25 cellular contexts compared by ENCODE assay signal in the genomic region with DNA sequence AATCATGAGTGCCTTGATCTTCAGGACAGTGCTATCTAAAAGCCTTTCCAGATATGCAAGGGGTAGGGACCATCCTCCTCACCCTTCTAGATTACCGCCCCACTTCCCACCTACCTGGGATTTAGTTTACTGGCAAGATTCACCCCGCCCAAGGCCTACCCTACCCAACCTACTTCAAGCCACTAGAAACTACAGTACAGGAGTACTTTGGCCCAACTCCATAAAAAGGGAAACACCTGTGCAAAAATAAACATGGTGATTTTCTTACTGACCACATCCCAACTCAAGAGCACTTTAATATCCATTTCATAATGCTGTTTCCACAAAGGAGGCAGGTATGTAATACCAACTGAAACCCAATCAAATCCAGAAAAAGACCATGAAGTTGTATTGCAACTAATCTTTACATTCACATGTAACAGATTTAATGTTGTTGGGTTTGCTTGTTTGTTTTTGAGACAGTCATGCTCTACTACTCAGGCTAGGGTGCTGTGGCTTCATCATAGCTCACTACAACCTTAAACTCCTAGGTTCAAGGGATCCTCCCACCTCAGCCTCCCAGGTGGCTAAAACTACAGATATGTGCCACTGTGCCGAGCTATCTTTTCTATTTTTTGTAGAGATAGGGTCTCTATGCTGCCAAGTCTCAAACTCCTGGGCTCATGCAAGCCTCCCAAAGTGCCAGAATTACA. TPM values are rescaled to one million over a fixed set of nuclear protein-coding genes. Genes with fewer than 3 reads are reported as not detected.
DNase-seq lines count a peak whose midpoint lies in the region; ATAC-seq and TF ChIP-seq lines count a peak whose summit lies in the region.
"Had no signal": no experiment of that assay in that cellular context is flagged by ENCODE, and none has a peak within 500 bp of the region (broad histone marks: within the 10 kb centered on the region; RNA-seq: fewer than 3 reads in every experiment).

No MANE protein-coding gene starts in this region.

- intact Hi-C loops in left colon (cut with DNase I, micrococcal nuclease) (no loop called here), uterus (cut with DNase I; ENCODE audit: low total_unique reads) (no loop called here)

- DNase-seq in DMS153 (lab: John Stamatoyannopoulos, UW) (peak; percentile 88), NCI-H1105 (lab: John Stamatoyannopoulos, UW) (peak; percentile 56), NCI-H2196 (lab: John Stamatoyannopoulos, UW; ENCODE audit: unreplicated experiment) (peak; percentile 83), left colon (peak in 1 of 2 donors; percentile 32), uterus (no peak)
- DNase-seq in stimulated activated CD4-positive, alpha-beta T cell treated with anti-CD3 and anti-CD28 coated beads, Interleukin-4, amount 100 ng/mL, for 1 hour = no peak
- DNase-seq in stimulated activated naive CD8-positive, alpha-beta T cell treated with anti-CD3 and anti-CD28 coated beads, Interleukin-15, amount 100 ng/mL, for 72 hours = no peak
- DNase-seq: activated CD8-positive, alpha-beta T cell treated with anti-CD3 and anti-CD28 coated beads for 36 hours; activated naive CD8-positive, alpha-beta T cell treated with anti-CD3 and anti-CD28 coated beads for 36 hours; COR-L47; cortex of kidney; foreskin keratinocyte; GM23248; heart left ventricle; Kasumi-1; NCI-H1694 treated with DMSO at 0.1 percent for 48 hours; NCI-H524 treated with DMSO at 0.1 percent for 48 hours; right lobe of liver; RPMI8226; stimulated activated CD4-positive, alpha-beta T cell treated with anti-CD3 and anti-CD28 coated beads, Interleukin-2, amount 100 ng/mL, for 48 hours had no signal

- H3K27me3 ChIP-seq in uterus = no peaks in the 10 kb centered on the region
- H3K27me3 ChIP-seq: ascending aorta, esophagus muscularis mucosa, foreskin keratinocyte, heart left ventricle, right lobe of liver had no signal

- H3K4me1 Mint-ChIP-seq in stimulated activated naive CD8-positive, alpha-beta T cell treated with anti-CD3 and anti-CD28 coated beads, Interleukin-15, amount 100 ng/mL, for 72 hours = peaks cover 38% of the 10 kb centered on the region

- H3K9me3 ChIP-seq in uterus = no peaks in the 10 kb centered on the region
- H3K9me3 ChIP-seq: ascending aorta, esophagus muscularis mucosa, heart left ventricle, right lobe of liver had no signal

- no peak overlapping the region for H3K4me3 ChIP-seq in uterus
- H3K4me3 ChIP-seq: ascending aorta, esophagus muscularis mucosa, GM23248, heart left ventricle, right lobe of liver had no signal

- H3K4me1 ChIP-seq in uterus = peaks cover 0 to 4% of the 10 kb centered on the region in 2 donors
- H3K4me1 ChIP-seq: ascending aorta, right lobe of liver had no signal

- H3K27ac ChIP-seq in uterus = no peak overlapping the region
- H3K27ac ChIP-seq: ascending aorta, esophagus muscularis mucosa, foreskin keratinocyte, GM23248, heart left ventricle, right lobe of liver had no signal

- H3K9me3 Mint-ChIP-seq in stimulated activated naive CD8-positive, alpha-beta T cell treated with anti-CD3 and anti-CD28 coated beads, Interleukin-15, amount 100 ng/mL, for 72 hours = no peaks in the 10 kb centered on the region
- H3K9me3 Mint-ChIP-seq: activated CD8-positive, alpha-beta T cell treated with anti-CD3 and anti-CD28 coated beads for 36 hours; activated naive CD8-positive, alpha-beta T cell treated with anti-CD3 and anti-CD28 coated beads for 36 hours; activated T-helper 2 cell treated with anti-CD3 and anti-CD28 coated beads, Interferon-gamma antibody, Interleukin-2, Interleukin-4, amounts not matched to agents 10 μg/mL and 5 μg/mL and 100 μg/mL, durations not matched to agents 14 hours and 24 hours and 36 hours had no signal

- H3K36me3 ChIP-seq in uterus = no peaks in the 10 kb centered on the region
- H3K36me3 ChIP-seq: ascending aorta, esophagus muscularis mucosa, heart left ventricle, right lobe of liver had no signal

- no peak for TF ChIP-seq CTCF in uterus (IDR thresholded peaks at IDR 0.05)

- H3K4me3 Mint-ChIP-seq in stimulated activated naive CD8-positive, alpha-beta T cell treated with anti-CD3 and anti-CD28 coated beads, Interleukin-15, amount 100 ng/mL, for 72 hours = no peak overlapping the region
- H3K4me3 Mint-ChIP-seq: activated CD8-positive, alpha-beta T cell treated with anti-CD3 and anti-CD28 coated beads for 36 hours; activated naive CD8-positive, alpha-beta T cell treated with anti-CD3 and anti-CD28 coated beads for 36 hours had no signal

- H3K27ac Mint-ChIP-seq in stimulated activated naive CD8-positive, alpha-beta T cell treated with anti-CD3 and anti-CD28 coated beads, Interleukin-15, amount 100 ng/mL, for 72 hours = no peak overlapping the region
- H3K27ac Mint-ChIP-seq: activated CD8-positive, alpha-beta T cell treated with anti-CD3 and anti-CD28 coated beads for 36 hours; activated naive CD8-positive, alpha-beta T cell treated with anti-CD3 and anti-CD28 coated beads for 36 hours; activated T-helper 2 cell treated with anti-CD3 and anti-CD28 coated beads, Interferon-gamma antibody, Interleukin-2, Interleukin-4, amounts not matched to agents 10 μg/mL and 5 μg/mL and 100 μg/mL, durations not matched to agents 14 hours and 24 hours and 36 hours had no signal

- TF ChIP-seq POLR2A in uterus (IDR thresholded peaks at IDR 0.05) = no peak

- H3K27me3 Mint-ChIP-seq in stimulated activated naive CD8-positive, alpha-beta T cell treated with anti-CD3 and anti-CD28 coated beads, Interleukin-15, amount 100 ng/mL, for 72 hours = no peaks in the 10 kb centered on the region
- H3K27me3 Mint-ChIP-seq: activated CD8-positive, alpha-beta T cell treated with anti-CD3 and anti-CD28 coated beads for 36 hours; activated naive CD8-positive, alpha-beta T cell treated with anti-CD3 and anti-CD28 coated beads for 36 hours had no signal

- ATAC-seq in left colon = peak; percentile 97
- ATAC-seq in GM21717 (IDR thresholded peaks at IDR 0.05; ENCODE audit: unreplicated experiment) = no peak
- ATAC-seq in stimulated activated naive CD8-positive, alpha-beta T cell treated with anti-CD3 and anti-CD28 coated beads, Interleukin-15, amount 100 ng/mL, for 72 hours = no peak
- ATAC-seq: activated CD4-positive, CD25-positive, alpha-beta regulatory T cell treated with anti-CD3 and anti-CD28 coated beads, Interleukin-2, amount 50 U/mL, for 24 hours; activated CD8-positive, alpha-beta T cell treated with anti-CD3 and anti-CD28 coated beads for 36 hours; foreskin keratinocyte; heart left ventricle; right lobe of liver had no signal

RNA-seq across cellular contexts. Expression of a gene that starts 41.7 kb away (rescaled TPM):
- total RNA-seq in left colon = 100 to 1,000 TPM; 121 to 182 TPM
- 100 to 1,000 TPM; 166 to 257 (median 214) TPM for total RNA-seq in uterus

Comparison
In these comparisons a context has a peak if more than half of its experiments do, and no peak if none do; other contexts are left out.
1. DNase-seq: peak in DMS153 (single experiment), NCI-H1105 (single experiment) and NCI-H2196 (single experiment); none in stimulated activated CD4-positive, alpha-beta T cell treated with anti-CD3 and anti-CD28 coated beads, Interleukin-4, amount 100 ng/mL, for 1 hour (single experiment), uterus (0 of 2) and stimulated activated naive CD8-positive, alpha-beta T cell treated with anti-CD3 and anti-CD28 coated beads, Interleukin-15, amount 100 ng/mL, for 72 hours (0 of 2).